Comparison of ENCODE assay signal across 22 cellular contexts in genomic region chrX:50098241-50098640, GRCh38.
DNase-seq lines count a peak whose midpoint lies in the region; ATAC-seq, FAIRE-seq and TF ChIP-seq lines count a peak whose summit lies in the region.
"Had no signal": no experiment of that assay in that cellular context is flagged by ENCODE, and none has a peak within 500 bp of the region (broad histone marks: within the 10 kb centered on the region; RNA-seq: fewer than 3 reads in every experiment).

No MANE protein-coding gene starts in this region.

- no peaks in the 10 kb centered on the region for H3K4me1 Mint-ChIP-seq in activated T-helper 1 cell treated with anti-CD3 and anti-CD28 coated beads, Interleukin-12 subunit alpha, Interleukin-12 subunit beta, Interleukin-2, Interleukin-4 antibody, amounts not matched to agents 30 ng/mL and 10 ng/mL and 1 ng/mL, durations not matched to agents 14 hours and 24 hours and 36 hours (ENCODE audit: low read depth)
- H3K4me1 Mint-ChIP-seq: B cell had no signal

- H3K27me3 ChIP-seq in body of pancreas = no peaks in the 10 kb centered on the region
- H3K27me3 ChIP-seq in pancreas = no peaks in the 10 kb centered on the region
- H3K27me3 ChIP-seq in right lobe of liver = no peaks in the 10 kb centered on the region

- no peaks in the 10 kb centered on the region for H3K27me3 Mint-ChIP-seq in activated T-helper 1 cell treated with anti-CD3 and anti-CD28 coated beads, Interleukin-12 subunit alpha, Interleukin-12 subunit beta, Interleukin-2, Interleukin-4 antibody, amounts not matched to agents 30 ng/mL and 10 ng/mL and 1 ng/mL, durations not matched to agents 14 hours and 24 hours and 36 hours (ENCODE audit: insufficient read depth)
- H3K27me3 Mint-ChIP-seq: B cell; CD4-positive, alpha-beta T cell had no signal

- H3K9me3 Mint-ChIP-seq in activated T-helper 1 cell treated with anti-CD3 and anti-CD28 coated beads, Interleukin-12 subunit alpha, Interleukin-12 subunit beta, Interleukin-2, Interleukin-4 antibody, amounts not matched to agents 30 ng/mL and 10 ng/mL and 1 ng/mL, durations not matched to agents 14 hours and 24 hours and 36 hours = no peaks in the 10 kb centered on the region
- H3K9me3 Mint-ChIP-seq: CD4-positive, alpha-beta T cell; CD8-positive, alpha-beta T cell had no signal

- DNase-seq in body of pancreas = peak; percentile 11 to 62 (median 48)
- peak in 3 of 6 donors; percentile 23 to 47 (median 39) for DNase-seq in pancreas
- no peak for DNase-seq in right lobe of liver
- DNase-seq in activated T-helper 1 cell treated with anti-CD3 and anti-CD28 coated beads, Interleukin-12 subunit alpha, Interleukin-12 subunit beta, Interleukin-2, Interleukin-4 antibody, amounts not matched to agents 30 ng/mL and 10 ng/mL and 1 ng/mL, durations not matched to agents 14 hours and 24 hours and 36 hours (ENCODE audit: low spot score) = no peak
- DNase-seq in NCI-H1048 (lab: John Stamatoyannopoulos, UW) = no peak
- DNase-seq: AML-193; Caco-2; Calu3; CD4-positive, alpha-beta T cell; CD8-positive, alpha-beta T cell; DMS79 treated with DMSO at 0.1 percent for 48 hours; GF-D8 had no signal

- FAIRE-seq in pancreas (lab: Jason Lieb, UNC) = no peak
- FAIRE-seq: D721Med, G401.6, GM12891, GM19239 had no signal

- no peak overlapping the region for H3K27ac Mint-ChIP-seq in activated T-helper 1 cell treated with anti-CD3 and anti-CD28 coated beads, Interleukin-12 subunit alpha, Interleukin-12 subunit beta, Interleukin-2, Interleukin-4 antibody, amounts not matched to agents 30 ng/mL and 10 ng/mL and 1 ng/mL, durations not matched to agents 14 hours and 24 hours and 36 hours
- H3K27ac Mint-ChIP-seq: B cell; CD4-positive, alpha-beta T cell; CD8-positive, alpha-beta T cell had no signal

- H3K4me3 ChIP-seq in HEK293 (ENCODE audit: low read depth, low read length) (no peak overlapping the region), body of pancreas (no peak overlapping the region), pancreas (no peak overlapping the region), right lobe of liver (no peak overlapping the region)
- H3K4me3 ChIP-seq: A549; BLaER1 treated with 17β-estradiol and CSF1 and Interleukin-3, amounts not matched to agents 10 nM and 100 nM had no signal

- TF ChIP-seq CTCF in HEK293 (tag by site-specific recombination; IDR thresholded peaks at IDR 0.05) (no peak), body of pancreas (IDR thresholded peaks at IDR 0.05) (no peak), pancreas (IDR thresholded peaks at IDR 0.05) (no peak), right lobe of liver (IDR thresholded peaks at IDR 0.05) (no peak)

- peaks cover 0 to 12% of the 10 kb centered on the region in 2 experiments; a peak in 1 of 3 replicates for H3K36me3 ChIP-seq in HEK293 (ENCODE audit: control insufficient read depth in 2 of 2, insufficient read depth in 1 of 2, low read length in 2 of 2)
- no peaks in the 10 kb centered on the region for H3K36me3 ChIP-seq in body of pancreas (replicated peaks in 1 of 2; ENCODE audit: insufficient read depth in 1 of 2, low read depth in 2 of 2)
- H3K36me3 ChIP-seq in pancreas = no peaks in the 10 kb centered on the region
- no peaks in the 10 kb centered on the region for H3K36me3 ChIP-seq in right lobe of liver

- 28 to 43% methylated on average over 3 of the region's 3 CpGs for WGBS in body of pancreas, 2 donors
- WGBS in pancreas, 2 donors = 33 to 41% methylated on average over 3 of the region's 3 CpGs
- 43% methylated on average over 3 of the region's 3 CpGs for WGBS in right lobe of liver (ENCODE audit: insufficient coverage, low coverage, low lambda C conversion rate, missing lambda C conversion rate)

- TF ChIP-seq POLR2A in body of pancreas (IDR thresholded peaks at IDR 0.05) (no peak), right lobe of liver (IDR thresholded peaks at IDR 0.05) (no peak)

- H3K36me3 Mint-ChIP-seq in activated T-helper 1 cell treated with anti-CD3 and anti-CD28 coated beads, Interleukin-12 subunit alpha, Interleukin-12 subunit beta, Interleukin-2, Interleukin-4 antibody, amounts not matched to agents 30 ng/mL and 10 ng/mL and 1 ng/mL, durations not matched to agents 14 hours and 24 hours and 36 hours (ENCODE audit: low read depth) = no peaks in the 10 kb centered on the region
- H3K36me3 Mint-ChIP-seq: CD8-positive, alpha-beta T cell had no signal

- H3K4me3 Mint-ChIP-seq in activated T-helper 1 cell treated with anti-CD3 and anti-CD28 coated beads, Interleukin-12 subunit alpha, Interleukin-12 subunit beta, Interleukin-2, Interleukin-4 antibody, amounts not matched to agents 30 ng/mL and 10 ng/mL and 1 ng/mL, durations not matched to agents 14 hours and 24 hours and 36 hours = no peak overlapping the region
- H3K4me3 Mint-ChIP-seq: B cell; CD4-positive, alpha-beta T cell; CD8-positive, alpha-beta T cell had no signal

- intact Hi-C loops in body of pancreas (cut with DNase I) = no loop called here
- intact Hi-C loops in pancreas (cut with DNase I) = no loop called here
- intact Hi-C loops in right lobe of liver (cut with DNase I) = no loop called here
- intact Hi-C loops in activated T-helper 1 cell treated with anti-CD3 and anti-CD28 coated beads, Interleukin-12 subunit alpha, Interleukin-12 subunit beta, Interleukin-2, Interleukin-4 antibody, amounts not matched to agents 30 ng/mL and 10 ng/mL and 1 ng/mL, durations not matched to agents 14 hours and 24 hours and 36 hours (cut with micrococcal nuclease) = no loop called here

- POLR2A ChIA-PET in HEK293 (lab: Yijun Ruan, JAX) = no interaction called here

- H3K27ac ChIP-seq in HEK293 (ENCODE audit: extremely low read depth, low read depth, low read length) (no peak overlapping the region), body of pancreas (peak overlapping the region in 1 of 4 donors; percentile 2), pancreas (no peak overlapping the region), right lobe of liver (no peak overlapping the region)
- H3K27ac ChIP-seq: 22Rv1; A549; BLaER1 treated with 17β-estradiol and CSF1 and Interleukin-3, amounts not matched to agents 10 nM and 100 nM; C4-2B had no signal

- H3K9me3 ChIP-seq in HEK293 (ENCODE audit: control insufficient read depth, insufficient read depth, low read depth, low read length) (no peaks in the 10 kb centered on the region), body of pancreas (no peaks in the 10 kb centered on the region), pancreas (no peaks in the 10 kb centered on the region), right lobe of liver (no peaks in the 10 kb centered on the region)
- H3K9me3 ChIP-seq: A549; BLaER1 treated with 17β-estradiol and CSF1 and Interleukin-3, amounts not matched to agents 10 nM and 100 nM; Caco-2 had no signal

- CTCF ChIA-PET in HEK293 (lab: Yijun Ruan, JAX) = interaction anchor here (0.5 to 1.1 kb wide), 3 partner anchors 221 to 582 kb away, joined by 3 to 6 read pairs (median 3); no protein-coding TSS in a partner anchor

- H3K4me1 ChIP-seq in HEK293 (ENCODE audit: control insufficient read depth, insufficient read depth, low read length) = no peaks in the 10 kb centered on the region
- H3K4me1 ChIP-seq in body of pancreas = peaks cover 6% of the 10 kb centered on the region
- no peaks in the 10 kb centered on the region for H3K4me1 ChIP-seq in pancreas
- peaks cover 0 to 2% (median 0%) of the 10 kb centered on the region in 4 donors for H3K4me1 ChIP-seq in right lobe of liver
- H3K4me1 ChIP-seq: A549 had no signal

- ATAC-seq in body of pancreas = peak; percentile 45
- peak; percentile 31 to 83 (median 68) for ATAC-seq in pancreas
- no peak for ATAC-seq in right lobe of liver
- ATAC-seq: A549; CD8-positive, alpha-beta T cell had no signal

TF ChIP-seq in HEK293, 187 proteins besides CTCF, POLR2A, EP300 and RAD21:
- TF ChIP-seq ZNF768 (tag by site-specific recombination; IDR thresholded peaks at IDR 0.05) (no peak), REST (tag by site-specific recombination; IDR thresholded peaks at IDR 0.05) (no peak), SCRT2 (tag by site-specific recombination; IDR thresholded peaks at IDR 0.05) (peak; percentile 59), ZSCAN4 (tag by site-specific recombination; IDR thresholded peaks at IDR 0.05) (no peak)

Comparison
In these comparisons a context has a peak if more than half of its experiments do, and no peak if none do; other contexts are left out.
1. ATAC-seq: peak in body of pancreas (single experiment) and pancreas (4 of 4); none in right lobe of liver (0 of 4).
2. DNase-seq: peak in body of pancreas (4 of 4); none in right lobe of liver (0 of 3), activated T-helper 1 cell treated with anti-CD3 and anti-CD28 coated beads, Interleukin-12 subunit alpha, Interleukin-12 subunit beta, Interleukin-2, Interleukin-4 antibody, amounts not matched to agents 30 ng/mL and 10 ng/mL and 1 ng/mL, durations not matched to agents 14 hours and 24 hours and 36 hours (single experiment) and NCI-H1048 (single experiment).